Comparison of ENCODE assay signal across 8 cellular contexts in the genomic region with DNA sequence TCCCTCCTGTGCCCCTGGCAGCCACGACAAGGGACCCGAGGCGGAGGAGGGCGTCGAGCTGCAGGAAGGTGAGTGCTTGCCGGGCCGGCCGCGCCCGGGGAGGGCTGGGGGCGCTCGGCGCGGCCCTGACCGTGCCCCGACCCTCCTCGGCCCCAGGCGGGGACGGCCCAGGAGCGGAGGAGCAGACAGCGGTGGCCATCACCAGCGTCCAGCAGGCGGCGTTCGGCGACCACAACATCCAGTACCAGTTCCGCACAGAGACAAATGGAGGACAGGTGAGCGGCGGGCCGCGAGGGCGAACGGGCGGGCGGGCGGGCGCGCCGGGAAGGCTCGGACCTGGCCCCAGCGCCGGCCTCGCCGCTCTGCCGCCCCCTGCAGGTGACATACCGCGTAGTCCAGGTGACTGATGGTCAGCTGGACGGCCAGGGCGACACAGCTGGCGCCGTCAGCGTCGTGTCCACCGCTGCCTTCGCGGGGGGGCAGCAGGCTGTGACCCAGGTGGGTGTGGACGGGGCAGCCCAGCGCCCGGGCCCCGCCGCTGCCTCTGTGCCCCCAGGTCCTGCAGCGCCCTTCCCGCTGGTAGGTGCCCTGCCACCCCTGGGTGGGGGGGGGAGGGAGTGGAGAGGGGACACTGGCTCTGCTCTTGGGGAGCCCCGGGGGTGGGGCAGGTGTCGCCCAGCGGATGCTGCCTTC. TPM values are rescaled to one million over a fixed set of nuclear protein-coding genes. Genes with fewer than 3 reads are reported as not detected.
DNase-seq lines count a peak whose midpoint lies in the region; ATAC-seq and TF ChIP-seq lines count a peak whose summit lies in the region.

No MANE protein-coding gene starts in this region.

- H3K27ac ChIP-seq in cingulate gyrus (ENCODE audit: low read depth, low read length): peak overlapping the region; percentile 65

- peak overlapping the region; percentile 64 for H3K4me3 ChIP-seq in AG04449 (ENCODE audit: low read depth, low read length)

- no peak for DNase-seq in AG04449 (ENCODE audit: low read depth, low spot score)
- peak; percentile 7 to 53 for DNase-seq in NCI-H446 (lab: John Stamatoyannopoulos, UW)
- DNase-seq in activated CD4-positive, alpha-beta T cell treated with anti-CD3 and anti-CD28 coated beads for 4 hours: peak; percentile 70 to 77
- peak; percentile 84 to 93 for DNase-seq in left colon
- peak; percentile 76 for DNase-seq in stimulated activated CD4-positive, alpha-beta T cell treated with anti-CD3 and anti-CD28 coated beads, Interleukin-1b, Interleukin-23, amount 100 ng/mL, for 48 hours

- ATAC-seq in GM18858 (IDR thresholded peaks at IDR 0.05; ENCODE audit: unreplicated experiment) (peak; percentile 33), HG03135 (IDR thresholded peaks at IDR 0.05; ENCODE audit: unreplicated experiment) (peak; percentile 46), left colon (peak; percentile 57)

- intact Hi-C loops in left colon (cut with DNase I, micrococcal nuclease): loop anchor here in 1 of 2 donors (10.0 kb wide), 1 partner anchor 125 kb away; the partner anchor contains the start of gene FXYD7

- peak; percentile 62 for TF ChIP-seq CTCF in AG04449 (IDR thresholded peaks at IDR 0.05; ENCODE audit: insufficient read depth, low read length, missing control alignments)

- CTCF ChIA-PET in AG04449 (lab: Yijun Ruan, JAX): interaction anchor here (0.8 to 1.6 kb wide), 7 partner anchors 8 to 203 kb away, joined by 3 to 8 read pairs (median 3); partner anchors contain the start of gene FXYD5

- POLR2A ChIA-PET in AG04449 (lab: Yijun Ruan, JAX): no interaction called here

RNA-seq across cellular contexts. Expression of gene USF2, which starts 0.8 kb away (rescaled TPM):
- total RNA-seq in left colon: 10 to 100 TPM; 85.9 to 96.2 TPM

RNA-seq across cellular contexts. Expression of gene HAMP, which starts 12.8 kb away (rescaled TPM):
- total RNA-seq in left colon: not detected

RNA-seq across cellular contexts. Expression of gene LSR, which starts 20.8 kb away (rescaled TPM):
- total RNA-seq in left colon: 100 to 1,000 TPM; 323 to 324 TPM

RNA-seq across cellular contexts. Expression of gene MAG, which starts 22.4 kb away (rescaled TPM):
- not detected for total RNA-seq in left colon

RNA-seq across cellular contexts. Expression of gene FAM187B, which starts 41.0 kb away (rescaled TPM):
- total RNA-seq in left colon: not detected
